ENCODE assay signal across 9 cellular contexts in genomic region chr13:21638319-21639282, GRCh38. TPM values are rescaled to one million over a fixed set of nuclear protein-coding genes. Genes with fewer than 3 reads are reported as not detected.
DNase-seq lines count a peak whose midpoint lies in the region; ATAC-seq and TF ChIP-seq lines count a peak whose summit lies in the region.
"Had no signal": no experiment of that assay in that cellular context is flagged by ENCODE, and none has a peak within 500 bp of the region (broad histone marks: within the 10 kb centered on the region; RNA-seq: fewer than 3 reads in every experiment).

No MANE protein-coding gene starts in this region.

- TF ChIP-seq CTCF in C4-2B (conservative IDR thresholded peaks at IDR 0.05) (peak; percentile 96), GM10266 (IDR thresholded peaks at IDR 0.05; ENCODE audit: control insufficient read depth, insufficient read depth, low read depth, missing control alignments) (peak; percentile 68)

- no peak overlapping the region for H3K4me3 Mint-ChIP-seq in activated CD8-positive, alpha-beta T cell treated with anti-CD3 and anti-CD28 coated beads, Interleukin-2, amount 10 ng/mL, durations not matched to agents 7 days and 5 days

- H3K4me1 Mint-ChIP-seq in activated CD8-positive, alpha-beta T cell treated with anti-CD3 and anti-CD28 coated beads, Interleukin-2, amount 10 ng/mL, durations not matched to agents 7 days and 5 days (ENCODE audit: low read depth) = no peaks in the 10 kb centered on the region

- no peak overlapping the region for H3K27ac ChIP-seq in C4-2B
- H3K27ac ChIP-seq: SJCRH30 had no signal

- H3K27ac Mint-ChIP-seq in activated CD8-positive, alpha-beta T cell treated with anti-CD3 and anti-CD28 coated beads, Interleukin-2, amount 10 ng/mL, durations not matched to agents 7 days and 5 days = no peak overlapping the region

- H3K36me3 Mint-ChIP-seq in activated CD8-positive, alpha-beta T cell treated with anti-CD3 and anti-CD28 coated beads, Interleukin-2, amount 10 ng/mL, durations not matched to agents 7 days and 5 days (ENCODE audit: low read depth) = no peaks in the 10 kb centered on the region

- DNase-seq in GM10266 (ENCODE audit: extremely low spot score) = peak; percentile 38
- peak; percentile 57 for DNase-seq in NCI-H1092 treated with DMSO at 0.1 percent for 48 hours (lab: John Stamatoyannopoulos, UW)
- DNase-seq in activated CD8-positive, alpha-beta T cell treated with anti-CD3 and anti-CD28 coated beads, Interleukin-2, amount 10 ng/mL, durations not matched to agents 7 days and 5 days = peak; percentile 47
- DNase-seq in iPS-NIHi11 (ENCODE audit: low spot score) = peak; percentile 42
- peak; percentile 43 for DNase-seq in stimulated activated CD8-positive, alpha-beta memory T cell treated with anti-CD3 and anti-CD28 coated beads, Interleukin-4, amount 100 ng/mL, for 48 hours
- DNase-seq in GM19240 (ENCODE audit: insufficient read length, low spot score) = no peak

- ATAC-seq in activated CD8-positive, alpha-beta T cell treated with anti-CD3 and anti-CD28 coated beads, Interleukin-2, amount 10 ng/mL, durations not matched to agents 7 days and 5 days = no peak
- ATAC-seq in GM19467 (IDR thresholded peaks at IDR 0.05; ENCODE audit: unreplicated experiment) = no peak

- CTCF ChIA-PET in activated CD8-positive, alpha-beta T cell treated with anti-CD3 and anti-CD28 coated beads, Interleukin-2, amount 10 ng/mL, durations not matched to agents 7 days and 5 days (lab: Charles Lee) = interaction anchor here (0.6 to 3.6 kb wide), 25 partner anchors 12 to 1382 kb away, joined by 3 to 15 read pairs (median 4); partner anchors contain the start of genes FGF9 and MICU2

- H3K27me3 Mint-ChIP-seq in activated CD8-positive, alpha-beta T cell treated with anti-CD3 and anti-CD28 coated beads, Interleukin-2, amount 10 ng/mL, durations not matched to agents 7 days and 5 days (ENCODE audit: low read depth) = peaks cover 4% of the 10 kb centered on the region

- no peaks in the 10 kb centered on the region for H3K9me3 Mint-ChIP-seq in activated CD8-positive, alpha-beta T cell treated with anti-CD3 and anti-CD28 coated beads, Interleukin-2, amount 10 ng/mL, durations not matched to agents 7 days and 5 days (ENCODE audit: insufficient read depth)

- POLR2A ChIA-PET in activated CD8-positive, alpha-beta T cell treated with anti-CD3 and anti-CD28 coated beads, Interleukin-2, amount 10 ng/mL, durations not matched to agents 7 days and 5 days (lab: Charles Lee) = interaction anchor here (1.4 kb wide), 1 partner anchor 32 kb away, joined by 3 read pairs; the partner anchor contains the start of gene FGF9

RNA-seq across cellular contexts. Expression of gene FGF9, which starts 32.3 kb away (rescaled TPM):
- total RNA-seq in activated CD8-positive, alpha-beta T cell treated with anti-CD3 and anti-CD28 coated beads, Interleukin-2, amount 10 ng/mL, durations not matched to agents 7 days and 5 days = under 1 TPM in 1 of 2 experiments, not detected in 1; 0.21 TPM

RNA-seq across cellular contexts. Expression of gene MICU2, which starts 34.6 kb away (rescaled TPM):
- 10 to 100 TPM; 33.1 to 35.3 TPM for total RNA-seq in activated CD8-positive, alpha-beta T cell treated with anti-CD3 and anti-CD28 coated beads, Interleukin-2, amount 10 ng/mL, durations not matched to agents 7 days and 5 days
